ENCODE assay signal across 1 cellular context in genomic region chr17:31678431-31678830, GRCh38.
TF ChIP-seq lines count a peak whose summit lies in the region.

No MANE protein-coding gene starts in this region.

TF ChIP-seq in SK-N-SH treated with all-trans-retinoic acid at 6 μM for 48 hours, 23 proteins besides CTCF, POLR2A, EP300 and RAD21 (continued from another document):
- TF ChIP-seq PATZ1 (CRISPR knock-in tag; IDR thresholded peaks at IDR 0.05; ENCODE audit: borderline replicate concordance) (no peak), ZC3H10 (CRISPR knock-in tag; IDR thresholded peaks at IDR 0.05) (no peak)
